Comparison of ENCODE assay signal across 11 cellular contexts in genomic region chr1:156247460-156248322, GRCh38. TPM values are rescaled to one million over a fixed set of nuclear protein-coding genes. Genes with fewer than 3 reads are reported as not detected.
DNase-seq lines count a peak whose midpoint lies in the region; ATAC-seq and TF ChIP-seq lines count a peak whose summit lies in the region.
"Had no signal": no experiment of that assay in that cellular context is flagged by ENCODE, and none has a peak within 500 bp of the region (broad histone marks: within the 10 kb centered on the region; RNA-seq: fewer than 3 reads in every experiment).

Gene PAQR6, minus strand, starts transcription at chr1:156248056. Its CDS starts 1,325 bp downstream, at chr1:156246731.

- no peaks in the 10 kb centered on the region for H4K20me1 ChIP-seq in GM23248 (ENCODE audit: insufficient read depth)

- H3K4me3 ChIP-seq in GM23248 = no peak within 1 kb of the TSS
- no peak within 1 kb of the TSS for H3K4me3 ChIP-seq in ascending aorta

- H3K9me3 Mint-ChIP-seq in chondrocyte (ENCODE audit: low read depth) = no peaks in the 10 kb centered on the region

- no peaks in the 10 kb centered on the region for H3K79me2 ChIP-seq in GM23248 (ENCODE audit: insufficient read depth)

- no peak within 1 kb of the TSS for H3K4me2 ChIP-seq in GM23248 (ENCODE audit: unreplicated experiment)

- H3F3A ChIP-seq in GM23248 (ENCODE audit: insufficient read depth) = peaks cover 4% of the 10 kb centered on the region; the same call in 1 of the 2 replicates

- ATAC-seq in GM19452 (IDR thresholded peaks at IDR 0.05; ENCODE audit: unreplicated experiment) (no peak), HG03342 (IDR thresholded peaks at IDR 0.05; ENCODE audit: unreplicated experiment) (no peak)

- no peak for TF ChIP-seq CTCF in chondrocyte (IDR thresholded peaks at IDR 0.05)
- no peak for TF ChIP-seq CTCF in ascending aorta (IDR thresholded peaks at IDR 0.05)

- H3K27ac Mint-ChIP-seq in chondrocyte (ENCODE audit: unreplicated experiment) = peak within 1 kb of the TSS; percentile 12

- H3K9me2 ChIP-seq in GM23248 (ENCODE audit: insufficient read depth) = no peaks in the 10 kb centered on the region

- no peaks in the 10 kb centered on the region for H3K4me1 Mint-ChIP-seq in chondrocyte (ENCODE audit: low read depth)

- H3K27me3 ChIP-seq in GM23248 (replicated peaks; ENCODE audit: insufficient read depth) = no peaks in the 10 kb centered on the region
- H3K27me3 ChIP-seq in ascending aorta = no peaks in the 10 kb centered on the region

- no peak within 1 kb of the TSS for H3K4me3 Mint-ChIP-seq in chondrocyte (ENCODE audit: unreplicated experiment)

- H3K9ac ChIP-seq in GM23248 = no peak within 1 kb of the TSS

- peak; percentile 98 for DNase-seq in Ammon's horn (ENCODE audit: low spot score)
- DNase-seq in GM23248 = peak; percentile 34
- no peak for DNase-seq in chondrocyte (ENCODE audit: low spot score)
- DNase-seq in midbrain (lab: John Stamatoyannopoulos, UW) = peak; percentile 94
- no peak for DNase-seq in DMS79 (lab: John Stamatoyannopoulos, UW)
- no peak for DNase-seq in ascending aorta (ENCODE audit: low spot score in 2 of 2)
- DNase-seq: NK-92 treated with Interleukin-12 subunit alpha and Interleukin-12 subunit beta, amount 100 ng/mL, for 24 hours had no signal

- H3K4me1 ChIP-seq in GM23248 (ENCODE audit: insufficient read depth) (no peaks in the 10 kb centered on the region), ascending aorta (peaks cover 0 to 10% of the 10 kb centered on the region in 2 donors)

- peaks cover 8% of the 10 kb centered on the region for H3K36me3 Mint-ChIP-seq in chondrocyte (ENCODE audit: low read depth)

- in situ Hi-C loops in GM23248 (cut with MboI) = no loop called here

- WGBS in GM23248 (ENCODE audit: low coverage in 1 of 2, low lambda C conversion rate in 2 of 2, missing lambda C conversion rate in 2 of 2), 2 experiments = 30 to 34% methylated on average over 14 to 16 of the region's 16 CpGs

- no peaks in the 10 kb centered on the region for H3K27me3 Mint-ChIP-seq in chondrocyte (ENCODE audit: low read depth)

- no peak within 1 kb of the TSS for H3K27ac ChIP-seq in GM23248
- no peak within 1 kb of the TSS for H3K27ac ChIP-seq in ascending aorta
- H3K27ac ChIP-seq: epithelial cell of prostate, HL-60 had no signal

- no peaks in the 10 kb centered on the region for H3K9me3 ChIP-seq in GM23248 (ENCODE audit: low read depth)
- H3K9me3 ChIP-seq in ascending aorta = no peaks in the 10 kb centered on the region

- H3K36me3 ChIP-seq in GM23248 (ENCODE audit: low read depth) (peaks cover 12% of the 10 kb centered on the region), ascending aorta (peaks cover 32 to 34% of the 10 kb centered on the region in 2 donors)

- H2AFZ ChIP-seq in GM23248 = no peak within 1 kb of the TSS

- intact Hi-C loops in ascending aorta (cut with DNase I) = no loop called here

RNA-seq across cellular contexts. Expression of gene PAQR6, which starts in this region (rescaled TPM):
- total RNA-seq in GM23248 (2014; rRNA removed; shearing (Covaris generic)) = 0.54 and 0.63 TPM in 2 replicates
- polyA plus RNA-seq in GM23248 (2016; fragmentation: Nextera tagmentation; extraction: Ambion mirVana) = 0.38 and 0.81 TPM in 2 replicates
- total RNA-seq in chondrocyte (4.9 to 6.9 TPM (median 4.9 TPM) in 3 replicates), ascending aorta (not detected)

Comparison
In these comparisons a context has a peak if more than half of its experiments do, and no peak if none do; other contexts are left out.
1. Peak in DNase-seq in GM23248; RNA of the gene not detected or under 1 TPM.
2. DNase-seq: peak in Ammon's horn (single experiment) and midbrain (single experiment); none in chondrocyte (single experiment), DMS79 (single experiment) and ascending aorta (0 of 2).